ENCODE assay signal across 8 cellular contexts in the genomic region with DNA sequence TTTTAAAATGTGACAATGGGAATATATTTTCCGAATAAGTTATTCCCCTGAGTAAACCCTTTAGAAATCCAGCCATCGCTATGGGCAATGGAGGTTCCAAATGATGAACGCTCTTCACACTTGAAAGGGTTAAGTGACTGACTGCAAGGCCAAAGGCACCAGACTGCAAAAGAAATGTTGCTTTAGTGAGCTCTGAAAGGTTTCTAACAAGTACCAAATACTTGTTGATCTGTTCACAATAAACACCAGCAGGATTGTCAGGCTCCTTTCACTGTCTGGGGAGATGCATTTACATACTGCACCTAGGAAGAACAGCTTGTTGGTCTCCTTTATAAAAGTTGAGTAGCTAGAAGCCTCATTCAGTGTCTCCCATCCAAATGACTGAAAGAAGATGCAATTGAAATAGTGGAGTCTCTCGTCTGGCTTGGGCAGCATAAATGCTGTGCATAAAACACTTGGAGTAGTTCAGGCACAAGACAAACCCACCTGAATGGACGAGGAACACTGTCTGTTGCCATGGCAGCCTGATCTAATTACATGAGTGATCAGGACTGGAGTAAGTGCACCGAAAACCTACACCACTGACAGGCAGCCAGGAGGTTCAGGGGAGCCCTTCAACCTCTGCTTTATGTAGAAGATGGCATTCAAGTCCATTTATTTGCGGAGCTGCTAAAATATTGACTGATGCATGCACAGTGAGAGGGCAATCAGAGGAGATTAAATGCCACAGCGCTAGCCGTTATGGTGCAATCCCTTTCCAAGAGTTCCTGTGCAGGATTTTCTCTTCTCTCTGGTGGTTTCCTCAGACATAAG. TPM values are rescaled to one million over a fixed set of nuclear protein-coding genes. Genes with fewer than 3 reads are reported as not detected.
A peak's percentile ranks its signal among the peaks of the same experiment; 100 is the strongest.
DNase-seq lines count a peak whose midpoint lies in the region; ATAC-seq and TF ChIP-seq lines count a peak whose summit lies in the region.

No MANE protein-coding gene starts in this region.

- H3K36me3 Mint-ChIP-seq in activated CD4-positive, alpha-beta memory T cell treated with anti-CD3 and anti-CD28 coated beads for 36 hours = peaks cover 10% of the 10 kb centered on the region

- intact Hi-C loops in activated CD4-positive, alpha-beta memory T cell treated with anti-CD3 and anti-CD28 coated beads for 36 hours (cut with micrococcal nuclease) = no loop called here

- no peaks in the 10 kb centered on the region for H3K9me3 Mint-ChIP-seq in activated CD4-positive, alpha-beta memory T cell treated with anti-CD3 and anti-CD28 coated beads for 36 hours

- peaks cover 40% of the 10 kb centered on the region for H3K4me1 ChIP-seq in hepatocyte (ENCODE audit: insufficient read depth)
- H3K4me1 ChIP-seq in smooth muscle cell (ENCODE audit: low read depth) = peaks cover 31% of the 10 kb centered on the region

- H3K79me2 ChIP-seq in hepatocyte = peaks cover 51% of the 10 kb centered on the region
- H3K79me2 ChIP-seq in smooth muscle cell (ENCODE audit: low read depth) = peaks cover 66% of the 10 kb centered on the region

- H3K36me3 ChIP-seq in hepatocyte (replicated peaks; ENCODE audit: insufficient read depth, low read depth) (no peaks in the 10 kb centered on the region), smooth muscle cell (ENCODE audit: low read depth) (no peaks in the 10 kb centered on the region)

- H4K20me1 ChIP-seq in hepatocyte (ENCODE audit: insufficient read depth, poor library complexity, severe bottlenecking) = peaks cover 3% of the 10 kb centered on the region
- peaks cover 29% of the 10 kb centered on the region for H4K20me1 ChIP-seq in smooth muscle cell (ENCODE audit: low read depth)

- no peaks in the 10 kb centered on the region for H3K9me2 ChIP-seq in hepatocyte (replicated peaks; ENCODE audit: insufficient read depth)

- ATAC-seq in GM19395 (IDR thresholded peaks at IDR 0.05; ENCODE audit: unreplicated experiment) (no peak), GM18858 (IDR thresholded peaks at IDR 0.05; ENCODE audit: unreplicated experiment) (no peak)

- H2AFZ ChIP-seq in hepatocyte (no peak overlapping the region), smooth muscle cell (ENCODE audit: low read depth) (no peak overlapping the region)

- POLR2A ChIA-PET in activated CD4-positive, alpha-beta memory T cell treated with anti-CD3 and anti-CD28 coated beads for 36 hours (lab: Charles Lee) = interaction anchor here (0.7 to 3.1 kb wide), 8 partner anchors 9 to 217 kb away, joined by 3 to 12 read pairs (median 5); no protein-coding TSS in a partner anchor

- H3K4me3 ChIP-seq in AG10803 (ENCODE audit: low read length) = peak overlapping the region; percentile 85
- H3K4me3 ChIP-seq in HL-60 (replicated peaks; ENCODE audit: insufficient read depth, low read length) = peak overlapping the region; percentile 74
- peak overlapping the region; percentile 68 for H3K4me3 ChIP-seq in hepatocyte
- H3K4me3 ChIP-seq in smooth muscle cell = peak overlapping the region; percentile 92

- H3K27ac ChIP-seq in HL-60 (replicated peaks) = peak overlapping the region; percentile 94
- peak overlapping the region; percentile 94 for H3K27ac ChIP-seq in hepatocyte
- peak overlapping the region; percentile 99 for H3K27ac ChIP-seq in smooth muscle cell (ENCODE audit: low read depth)

- H3K9me3 ChIP-seq in hepatocyte (ENCODE audit: low read depth) (no peaks in the 10 kb centered on the region), smooth muscle cell (replicated peaks; ENCODE audit: low read depth) (no peaks in the 10 kb centered on the region)

- peak overlapping the region; percentile 24 for H3K27ac Mint-ChIP-seq in activated CD4-positive, alpha-beta memory T cell treated with anti-CD3 and anti-CD28 coated beads for 36 hours

- H3K4me3 Mint-ChIP-seq in activated CD4-positive, alpha-beta memory T cell treated with anti-CD3 and anti-CD28 coated beads for 36 hours = peak overlapping the region; percentile 87

- H3K9ac ChIP-seq in smooth muscle cell (ENCODE audit: low read depth) = peak overlapping the region; percentile 97

- H3K27me3 ChIP-seq in HL-60 (ENCODE audit: insufficient read depth, poor library complexity, severe bottlenecking) = no peaks in the 10 kb centered on the region
- H3K27me3 ChIP-seq in hepatocyte = no peaks in the 10 kb centered on the region
- H3K27me3 ChIP-seq in smooth muscle cell (ENCODE audit: low read depth) = no peaks in the 10 kb centered on the region

- H3K4me1 Mint-ChIP-seq in activated CD4-positive, alpha-beta memory T cell treated with anti-CD3 and anti-CD28 coated beads for 36 hours (ENCODE audit: low read depth) = peaks cover 55% of the 10 kb centered on the region

- CTCF ChIA-PET in activated CD4-positive, alpha-beta memory T cell treated with anti-CD3 and anti-CD28 coated beads for 36 hours (lab: Charles Lee) = interaction anchor here (0.8 to 2.0 kb wide), 13 partner anchors 10 to 472 kb away, joined by 3 to 8 read pairs (median 4); no protein-coding TSS in a partner anchor

- no peak for TF ChIP-seq CTCF in AG10803 (conservative IDR thresholded peaks at IDR 0.05; ENCODE audit: low read length)
- no peak for TF ChIP-seq CTCF in HL-60 (IDR thresholded peaks at IDR 0.05; ENCODE audit: insufficient read depth, low read length)
- no peak for TF ChIP-seq CTCF in hepatocyte (IDR thresholded peaks at IDR 0.05; ENCODE audit: poor library complexity)
- no peak for TF ChIP-seq CTCF in smooth muscle cell (IDR thresholded peaks at IDR 0.05; ENCODE audit: borderline replicate concordance, insufficient read depth, poor library complexity, severe bottlenecking)

- H3K27me3 Mint-ChIP-seq in activated CD4-positive, alpha-beta memory T cell treated with anti-CD3 and anti-CD28 coated beads for 36 hours = no peaks in the 10 kb centered on the region

- peak; percentile 40 for DNase-seq in AG10803 (ENCODE audit: low read depth)
- DNase-seq in HL-60 (ENCODE audit: low read depth in 1 of 2, low spot score in 1 of 2) = peak in 1 of 2 experiments; percentile 39
- no peak for DNase-seq in activated CD4-positive, alpha-beta memory T cell treated with anti-CD3 and anti-CD28 coated beads for 36 hours
- DNase-seq in hepatocyte (ENCODE audit: low spot score) = peak; percentile 26
- no peak for DNase-seq in smooth muscle cell (lab: John Stamatoyannopoulos, UW; ENCODE audit: unreplicated experiment)
- DNase-seq in NCI-H345 (lab: John Stamatoyannopoulos, UW) = no peak

- 26% methylated on average over 9 of the region's 9 CpGs for WGBS in hepatocyte (ENCODE audit: low lambda C conversion rate, missing lambda C conversion rate)
- 23% methylated on average over 9 of the region's 9 CpGs for WGBS in smooth muscle cell (ENCODE audit: low lambda C conversion rate)

- H3F3A ChIP-seq in smooth muscle cell (ENCODE audit: low read depth) = peaks cover 13% of the 10 kb centered on the region

- H3K4me2 ChIP-seq in hepatocyte (peak overlapping the region; percentile 74), smooth muscle cell (peak overlapping the region; percentile 94)

RNA-seq across cellular contexts. Expression of a gene that starts 2.9 kb away (rescaled TPM):
- total RNA-seq in activated CD4-positive, alpha-beta memory T cell treated with anti-CD3 and anti-CD28 coated beads for 36 hours = 10 to 100 TPM; 34.1 to 36.7 TPM
- total RNA-seq in hepatocyte (28.7 and 32.6 TPM in 2 replicates), smooth muscle cell (40.6 and 45.8 TPM in 2 replicates)
- polyA plus RNA-seq in hepatocyte (14.7 and 16.3 TPM in 2 replicates), smooth muscle cell (17.9 and 22.8 TPM in 2 replicates)

Comparison
In these comparisons a context has a peak if more than half of its experiments do, and no peak if none do; other contexts are left out.
1. DNase-seq: peak in AG10803 (single experiment) and hepatocyte (single experiment); none in activated CD4-positive, alpha-beta memory T cell treated with anti-CD3 and anti-CD28 coated beads for 36 hours (single experiment), smooth muscle cell (single experiment) and NCI-H345 (single experiment).
2. Peak in every context shown above with its lines, with median percentiles within 50 percentile points of each other: H3K4me3 ChIP-seq and H3K27ac ChIP-seq.